Comparison of ENCODE assay signal across 8 cellular contexts in genomic region chr2:58045580-58046334, GRCh38. TPM values are rescaled to one million over a fixed set of nuclear protein-coding genes. Genes with fewer than 3 reads are reported as not detected.
DNase-seq lines count a peak whose midpoint lies in the region; ATAC-seq and TF ChIP-seq lines count a peak whose summit lies in the region.

No MANE protein-coding gene starts in this region.

- peaks cover 20% of the 10 kb centered on the region for H3K4me1 ChIP-seq in HUES6 (ENCODE audit: control insufficient read depth, insufficient read depth, low read length)

- H3K27ac ChIP-seq in HUES6 (ENCODE audit: low read depth, low read length), result peak overlapping the region; percentile 52

- H3K4me3 ChIP-seq in HUES6 (ENCODE audit: low read depth, low read length), result peak overlapping the region; percentile 64
- H3K4me3 ChIP-seq in iPS-11a (ENCODE audit: low read depth, low read length), result peak overlapping the region; percentile 65

- no peaks in the 10 kb centered on the region for H3K27me3 Mint-ChIP-seq in activated T-helper 17 cell treated with anti-CD3 and anti-CD28 coated beads, Interleukin-2, amount 50 U/mL, for 72 hours
- H3K27me3 Mint-ChIP-seq in stimulated activated naive B cell treated with anti-CD40 and anti-IgM and Interleukin-4, amounts not matched to agents 10 μg/mL and 1 μg/mL and 100 μg/mL, for 72 hours, result no peaks in the 10 kb centered on the region

- peak overlapping the region; percentile 83 for H3K4me3 Mint-ChIP-seq in activated T-helper 17 cell treated with anti-CD3 and anti-CD28 coated beads, Interleukin-2, amount 50 U/mL, for 72 hours
- H3K4me3 Mint-ChIP-seq in stimulated activated naive B cell treated with anti-CD40 and anti-IgM and Interleukin-4, amounts not matched to agents 10 μg/mL and 1 μg/mL and 100 μg/mL, for 72 hours, result peak overlapping the region; percentile 89 to 97

- no peak for DNase-seq in stimulated activated naive B cell treated with anti-CD40 and anti-IgM and Interleukin-4, amounts not matched to agents 10 μg/mL and 1 μg/mL and 100 μg/mL, for 72 hours
- no peak for DNase-seq in COR-L47 (lab: John Stamatoyannopoulos, UW)
- no peak for DNase-seq in GM19240 (ENCODE audit: insufficient read length, low spot score)
- no peak for DNase-seq in omental fat pad (ENCODE audit: low spot score)

- H3K36me3 Mint-ChIP-seq in activated T-helper 17 cell treated with anti-CD3 and anti-CD28 coated beads, Interleukin-2, amount 50 U/mL, for 72 hours (ENCODE audit: low read depth), result peaks cover 18% of the 10 kb centered on the region
- H3K36me3 Mint-ChIP-seq in stimulated activated naive B cell treated with anti-CD40 and anti-IgM and Interleukin-4, amounts not matched to agents 10 μg/mL and 1 μg/mL and 100 μg/mL, for 72 hours, result peaks cover 15 to 17% of the 10 kb centered on the region in 2 donors

- no peaks in the 10 kb centered on the region for H3K9me3 ChIP-seq in HUES6 (ENCODE audit: control insufficient read depth, insufficient read depth, low read depth, low read length)

- peaks cover 22% of the 10 kb centered on the region for H3K4me1 Mint-ChIP-seq in activated T-helper 17 cell treated with anti-CD3 and anti-CD28 coated beads, Interleukin-2, amount 50 U/mL, for 72 hours
- H3K4me1 Mint-ChIP-seq in stimulated activated naive B cell treated with anti-CD40 and anti-IgM and Interleukin-4, amounts not matched to agents 10 μg/mL and 1 μg/mL and 100 μg/mL, for 72 hours, result peaks cover 15 to 51% of the 10 kb centered on the region in 2 donors

- peak overlapping the region; percentile 83 for H3K27ac Mint-ChIP-seq in activated T-helper 17 cell treated with anti-CD3 and anti-CD28 coated beads, Interleukin-2, amount 50 U/mL, for 72 hours
- peak overlapping the region; percentile 97 for H3K27ac Mint-ChIP-seq in stimulated activated naive B cell treated with anti-CD40 and anti-IgM and Interleukin-4, amounts not matched to agents 10 μg/mL and 1 μg/mL and 100 μg/mL, for 72 hours

- TF ChIP-seq CTCF in omental fat pad (IDR thresholded peaks at IDR 0.05), result no peak

- no peaks in the 10 kb centered on the region for H3K27me3 ChIP-seq in HUES6 (ENCODE audit: control insufficient read depth, insufficient read depth, low read length)

- no peaks in the 10 kb centered on the region for H3K36me3 ChIP-seq in HUES6 (ENCODE audit: control insufficient read depth, insufficient read depth, low read length)

- no peaks in the 10 kb centered on the region for H3K9me3 Mint-ChIP-seq in activated T-helper 17 cell treated with anti-CD3 and anti-CD28 coated beads, Interleukin-2, amount 50 U/mL, for 72 hours
- H3K9me3 Mint-ChIP-seq in stimulated activated naive B cell treated with anti-CD40 and anti-IgM and Interleukin-4, amounts not matched to agents 10 μg/mL and 1 μg/mL and 100 μg/mL, for 72 hours, result no peaks in the 10 kb centered on the region

- ATAC-seq in activated T-helper 17 cell treated with anti-CD3 and anti-CD28 coated beads, Interleukin-2, amount 50 U/mL, for 72 hours (replicated peaks), result no peak
- no peak for ATAC-seq in stimulated activated naive B cell treated with anti-CD40 and anti-IgM and Interleukin-4, amounts not matched to agents 10 μg/mL and 1 μg/mL and 100 μg/mL, for 72 hours (replicated peaks)
- ATAC-seq in HG02763 (IDR thresholded peaks at IDR 0.05; ENCODE audit: unreplicated experiment), result no peak
- ATAC-seq in omental fat pad (ENCODE audit: low FRiP score), result no peak

- H3K9ac ChIP-seq in HUES6 (ENCODE audit: low read length), result peak overlapping the region; percentile 90

RNA-seq across cellular contexts. Expression of gene VRK2, which starts 0.8 kb away (rescaled TPM):
- 10 to 100 TPM; 14.3 to 19.7 TPM for total RNA-seq in activated T-helper 17 cell treated with anti-CD3 and anti-CD28 coated beads, Interleukin-2, amount 50 U/mL, for 72 hours
- total RNA-seq in omental fat pad, result 10 to 100 TPM; 16.1 to 24.6 (median 18.7) TPM
